In genomic region chr17:61130320-61130719, GRCh38 we compare ENCODE assay signal across 16 cellular contexts.
"Had no signal": no experiment of that assay in that cellular context is flagged by ENCODE, and none has a peak within 500 bp of the region (broad histone marks: within the 10 kb centered on the region; RNA-seq: fewer than 3 reads in every experiment).

No MANE protein-coding gene starts in this region.

- H3K9ac ChIP-seq: parathyroid adenoma had no signal

- H3K4me3 Mint-ChIP-seq: endodermal cell; stimulated activated naive CD8-positive, alpha-beta T cell treated with anti-CD3 and anti-CD28 coated beads, Interleukin-15, amount 100 ng/mL, for 72 hours had no signal

- H3K36me3 ChIP-seq: heart left ventricle, thoracic aorta had no signal

- DNase-seq: activated CD4-positive, alpha-beta T cell treated with anti-CD3 and anti-CD28 coated beads, Interleukin-2, amount 50 U/mL, for 1 hour; activated naive CD4-positive, alpha-beta T cell treated with anti-CD3 and anti-CD28 coated beads, Interleukin-2, amount 50 U/mL, for 16 hours; amniotic stem cell; body of pancreas; central memory CD4-positive, alpha-beta T cell; endodermal cell; erythroblast; heart left ventricle; stimulated activated CD4-positive, alpha-beta T cell treated with anti-CD3 and anti-CD28 coated beads, Interleukin-15, amount 100 ng/mL, for 24 hours; stimulated activated CD4-positive, alpha-beta T cell treated with anti-CD3 and anti-CD28 coated beads, Interleukin-4, amount 100 ng/mL, for 24 hours; stimulated activated naive CD8-positive, alpha-beta T cell treated with anti-CD3 and anti-CD28 coated beads, Interleukin-15, amount 100 ng/mL, for 72 hours had no signal

- H3K9me3 Mint-ChIP-seq: activated T-helper 2 cell treated with anti-CD3 and anti-CD28 coated beads, Interferon-gamma antibody, Interleukin-2, Interleukin-4, amounts not matched to agents 10 μg/mL and 5 μg/mL and 100 μg/mL, durations not matched to agents 14 hours and 24 hours and 36 hours; endodermal cell; stimulated activated naive CD8-positive, alpha-beta T cell treated with anti-CD3 and anti-CD28 coated beads, Interleukin-15, amount 100 ng/mL, for 72 hours had no signal

- H3K27me3 Mint-ChIP-seq: stimulated activated naive CD8-positive, alpha-beta T cell treated with anti-CD3 and anti-CD28 coated beads, Interleukin-15, amount 100 ng/mL, for 72 hours had no signal

- H3K27ac ChIP-seq: body of pancreas had no signal

- FAIRE-seq: islet of Langerhans had no signal

- H3K27me3 ChIP-seq: body of pancreas, heart left ventricle had no signal

- H3K79me2 ChIP-seq: parathyroid adenoma had no signal

- H3K4me1 ChIP-seq: body of pancreas, parathyroid adenoma had no signal

- H3K27ac Mint-ChIP-seq: activated T-helper 2 cell treated with anti-CD3 and anti-CD28 coated beads, Interferon-gamma antibody, Interleukin-2, Interleukin-4, amounts not matched to agents 10 μg/mL and 5 μg/mL and 100 μg/mL, durations not matched to agents 14 hours and 24 hours and 36 hours; endodermal cell; stimulated activated naive CD8-positive, alpha-beta T cell treated with anti-CD3 and anti-CD28 coated beads, Interleukin-15, amount 100 ng/mL, for 72 hours had no signal

- H2AFZ ChIP-seq: parathyroid adenoma had no signal

- H3K4me3 ChIP-seq: body of pancreas, heart left ventricle, thoracic aorta had no signal

- ATAC-seq: body of pancreas; heart left ventricle; left lobe of liver; stimulated activated naive CD8-positive, alpha-beta T cell treated with anti-CD3 and anti-CD28 coated beads, Interleukin-15, amount 100 ng/mL, for 72 hours had no signal

- H3K9me3 ChIP-seq: body of pancreas, heart left ventricle, thoracic aorta had no signal
